In the genomic region with DNA sequence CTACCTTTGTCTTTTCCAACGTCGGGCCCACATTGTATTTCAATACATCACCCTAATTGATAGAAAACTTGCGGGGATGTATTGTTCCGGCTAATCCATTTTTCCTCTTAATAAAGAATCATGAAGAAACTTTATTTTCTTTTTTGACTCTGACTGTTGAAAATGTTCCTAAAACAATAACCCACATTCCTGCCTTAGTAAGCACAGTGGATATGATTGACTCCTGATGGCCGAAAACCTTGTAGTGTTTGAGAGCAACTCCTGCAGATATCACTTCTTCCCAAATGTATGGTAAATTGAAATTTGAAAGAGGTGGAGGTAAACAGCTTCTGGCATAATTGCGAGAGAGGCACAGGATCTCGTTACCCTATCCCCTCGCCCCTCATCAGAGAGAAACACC, we compare ENCODE assay signal across 22 cellular contexts.
DNase-seq lines count a peak whose midpoint lies in the region; ATAC-seq and TF ChIP-seq lines count a peak whose summit lies in the region.
"Had no signal": no experiment of that assay in that cellular context is flagged by ENCODE, and none has a peak within 500 bp of the region (broad histone marks: within the 10 kb centered on the region; RNA-seq: fewer than 3 reads in every experiment).

No MANE protein-coding gene starts in this region.

- no peak for TF ChIP-seq POLR2A in vagina (IDR thresholded peaks at IDR 0.05)

- 83 to 86% methylated on average over 8 of the region's 8 CpGs for WGBS in heart right ventricle, 2 donors

- H3K36me3 ChIP-seq in heart right ventricle (no peaks in the 10 kb centered on the region), osteoblast (ENCODE audit: insufficient read depth, low read length) (no peaks in the 10 kb centered on the region), vagina (no peaks in the 10 kb centered on the region)
- H3K36me3 ChIP-seq: transverse colon had no signal

- intact Hi-C loops in heart right ventricle (cut with DNase I) = no loop called here
- intact Hi-C loops in cardiac septum (cut with DNase I) = no loop called here
- intact Hi-C loops in vagina (cut with DNase I) = no loop called here

- peak overlapping the region; percentile 51 for H3K4me2 ChIP-seq in osteoblast (ENCODE audit: insufficient read depth, low read length)
- H3K4me2 ChIP-seq: GM23338 had no signal

- no peak overlapping the region for H2AFZ ChIP-seq in osteoblast (ENCODE audit: low read length)
- H2AFZ ChIP-seq: GM23338 had no signal

- H3K4me1 ChIP-seq in heart right ventricle (peaks cover 0 to 45% (median 8%) of the 10 kb centered on the region in 9 donors), osteoblast (ENCODE audit: insufficient read depth, low read length) (peaks cover 63% of the 10 kb centered on the region), vagina (no peaks in the 10 kb centered on the region)

- peaks cover 93% of the 10 kb centered on the region for H3K79me2 ChIP-seq in osteoblast (ENCODE audit: insufficient read depth, low read length)

- H3K27ac ChIP-seq in heart right ventricle (peak overlapping the region in 7 of 10 donors; percentile 11 to 75 (median 27)), osteoblast (ENCODE audit: low read depth, low read length) (peak overlapping the region; percentile 65), vagina (peak overlapping the region; percentile 2)

- DNase-seq in heart right ventricle (no peak), cardiac septum (ENCODE audit: low spot score) (no peak), fibroblast of the aortic adventitia (ENCODE audit: low read depth) (peak; percentile 59), osteoblast (ENCODE audit: insufficient read length, low spot score, missing footprints) (no peak), vagina (ENCODE audit: extremely low spot score in 2 of 2) (no peak), iPS-NIHi7 (ENCODE audit: extremely low spot score) (no peak), glomerular visceral epithelial cell (ENCODE audit: extremely low spot score) (no peak)
- no peak for DNase-seq in activated CD4-positive, CD25-positive, alpha-beta regulatory T cell treated with anti-CD3 and anti-CD28 coated beads, Interleukin-2, amount 50 U/mL, for 72 hours
- DNase-seq: activated naive CD4-positive, alpha-beta T cell treated with anti-CD3 and anti-CD28 coated beads for 36 hours; AML-193; amniotic stem cell; cortex of kidney; NCI-H1694; NCI-H2171; NCI-H526; SIG-M5; stimulated activated CD8-positive, alpha-beta memory T cell treated with anti-CD3 and anti-CD28 coated beads, Interleukin-4, amount 100 ng/mL, for 48 hours; stimulated activated naive CD8-positive, alpha-beta T cell treated with anti-CD3 and anti-CD28 coated beads, Interleukin-15, amount 100 ng/mL, for 72 hours; T-helper 9 cell; transverse colon had no signal

- no peaks in the 10 kb centered on the region for H3K27me3 ChIP-seq in heart right ventricle
- no peaks in the 10 kb centered on the region for H3K27me3 ChIP-seq in osteoblast (ENCODE audit: insufficient read depth, low read length)
- H3K27me3 ChIP-seq in vagina = no peaks in the 10 kb centered on the region
- H3K27me3 ChIP-seq: transverse colon had no signal

- no peak for TF ChIP-seq CTCF in heart right ventricle (IDR thresholded peaks at IDR 0.05)
- TF ChIP-seq CTCF in fibroblast of the aortic adventitia (IDR thresholded peaks at IDR 0.05; ENCODE audit: insufficient read depth, low read length) = no peak
- no peak for TF ChIP-seq CTCF in osteoblast (IDR thresholded peaks at IDR 0.05; ENCODE audit: extremely low read depth, low read depth, low read length)
- TF ChIP-seq CTCF in vagina (IDR thresholded peaks at IDR 0.05) = no peak

- H3K4me3 ChIP-seq in heart right ventricle (no peak overlapping the region), fibroblast of the aortic adventitia (ENCODE audit: low read depth, low read length) (no peak overlapping the region), osteoblast (ENCODE audit: insufficient read depth, low read length) (peak overlapping the region; percentile 14), vagina (no peak overlapping the region)
- H3K4me3 ChIP-seq: GM23338, transverse colon had no signal

- peaks cover 0 to 11% (median 0%) of the 10 kb centered on the region in 11 donors for H3K9me3 ChIP-seq in heart right ventricle
- peaks cover 3% of the 10 kb centered on the region for H3K9me3 ChIP-seq in osteoblast (ENCODE audit: low read depth, low read length)
- no peaks in the 10 kb centered on the region for H3K9me3 ChIP-seq in vagina
- H3K9me3 ChIP-seq: transverse colon had no signal

- H4K20me1 ChIP-seq in osteoblast (ENCODE audit: insufficient read depth, low read length) = peaks cover 23% of the 10 kb centered on the region

- ATAC-seq in heart right ventricle = no peak
- ATAC-seq: HepG2; stimulated activated naive CD8-positive, alpha-beta T cell treated with anti-CD3 and anti-CD28 coated beads, Interleukin-15, amount 100 ng/mL, for 72 hours had no signal

Comparison
In these comparisons a context has a peak if more than half of its experiments do, and no peak if none do; other contexts are left out.
1. H3K27ac ChIP-seq: peak in every context shown above with its lines; median percentile 65 in osteoblast; 27 in heart right ventricle; 2 in vagina.